In genomic region chr19:40803170-40803856, GRCh38 we compare ENCODE assay signal across 8 cellular contexts. TPM values are rescaled to one million over a fixed set of nuclear protein-coding genes. Genes with fewer than 3 reads are reported as not detected.
A peak's percentile ranks its signal among the peaks of the same experiment; 100 is the strongest.
DNase-seq lines count a peak whose midpoint lies in the region; ATAC-seq and TF ChIP-seq lines count a peak whose summit lies in the region.

No MANE protein-coding gene starts in this region.

- H3K27ac ChIP-seq in mesodermal cell (ENCODE audit: low read depth, low read length, severe bottlenecking) (peak overlapping the region; percentile 36), upper lobe of left lung (peak overlapping the region; percentile 93 to 99 (median 98))

- ATAC-seq in Right ventricle myocardium superior (ENCODE audit: poor library complexity) (no peak), left ventricle myocardium superior (no peak), upper lobe of left lung (ENCODE audit: low FRiP score in 2 of 2) (no peak)

- no peaks in the 10 kb centered on the region for H3K9me3 Mint-ChIP-seq in brain

- H3K4me3 Mint-ChIP-seq in brain = peak overlapping the region; percentile 81 to 97 (median 95)

- DNase-seq in Right ventricle myocardium superior = peak; percentile 41
- DNase-seq in left ventricle myocardium superior = no peak
- no peak for DNase-seq in upper lobe of left lung
- no peak for DNase-seq in NCI-H1417 treated with DMSO at 0.1 percent for 48 hours (lab: John Stamatoyannopoulos, UW)
- no peak for DNase-seq in SK-N-DZ (ENCODE audit: low spot score)
- DNase-seq in NCI-H774 (lab: John Stamatoyannopoulos, UW) = no peak

- peaks cover 8% of the 10 kb centered on the region for H3K27me3 Mint-ChIP-seq in brain

- H3K4me1 Mint-ChIP-seq in brain = peaks cover 90% of the 10 kb centered on the region

- TF ChIP-seq CTCF in brain (conservative IDR thresholded peaks at IDR 0.05) (no peak), upper lobe of left lung (IDR thresholded peaks at IDR 0.05) (no peak)

- peak overlapping the region; percentile 30 to 99 (median 80) for H3K27ac Mint-ChIP-seq in brain

- TF ChIP-seq EP300 in upper lobe of left lung (IDR thresholded peaks at IDR 0.05) = no peak

- no peaks in the 10 kb centered on the region for H3K27me3 ChIP-seq in upper lobe of left lung

- peaks cover 70% of the 10 kb centered on the region for H3K4me1 ChIP-seq in mesodermal cell (ENCODE audit: control insufficient read depth, insufficient read depth, low read length, poor library complexity, severe bottlenecking)
- H3K4me1 ChIP-seq in upper lobe of left lung = peaks cover 82 to 85% (median 84%) of the 10 kb centered on the region in 4 donors

- 74 to 96% methylated on average over 4 to 5 of the region's 9 CpGs for WGBS in mesodermal cell (ENCODE audit: insufficient coverage in 2 of 2), 2 experiments
- 25 to 38% methylated on average over 8 to 9 of the region's 9 CpGs for WGBS in upper lobe of left lung, 2 donors

- H3K9me3 ChIP-seq in mesodermal cell (ENCODE audit: control insufficient read depth, low read length) (no peaks in the 10 kb centered on the region), upper lobe of left lung (no peaks in the 10 kb centered on the region)

- peaks cover 23% of the 10 kb centered on the region for H3K36me3 Mint-ChIP-seq in brain

- H3K4me3 ChIP-seq in mesodermal cell (ENCODE audit: extremely low read depth, insufficient read depth, low read length, poor library complexity, severe bottlenecking) = no peak overlapping the region
- H3K4me3 ChIP-seq in upper lobe of left lung = peak overlapping the region in 3 of 4 donors; percentile 16 to 99 (median 97)

- intact Hi-C loops in Right ventricle myocardium superior (cut with DNase I) (loop anchor here (10.0 kb wide), 1 partner anchor 129 kb away; no protein-coding TSS in a partner anchor), left ventricle myocardium superior (cut with micrococcal nuclease) (no loop called here)

- H3K36me3 ChIP-seq in mesodermal cell (ENCODE audit: control insufficient read depth, insufficient read depth, low read length) (peaks cover 75% of the 10 kb centered on the region), upper lobe of left lung (peaks cover 12 to 64% (median 35%) of the 10 kb centered on the region in 4 donors)

- peak in 1 of 4 donors; percentile 49 for TF ChIP-seq POLR2A in upper lobe of left lung (IDR thresholded peaks at IDR 0.05)

RNA-seq across cellular contexts. Expression of gene EGLN2, which starts 4.3 kb away (rescaled TPM):
- total RNA-seq in Right ventricle myocardium superior (65.4 TPM), left ventricle myocardium superior (65.5 TPM), upper lobe of left lung (100 to 1,000 TPM; 170 to 353 (median 211) TPM)
- polyA plus RNA-seq in brain (ENCODE audit: insufficient read depth, low read depth, low replicate concordance) = 59.2 TPM
- polyA plus RNA-seq in mesodermal cell (2013, experiment 1 of 2) = 56.7 TPM
- 46.4 TPM for polyA plus RNA-seq in mesodermal cell (2013, experiment 2 of 2)
- polyA plus RNA-seq in SK-N-DZ (2014; cell fraction: cytosol; rRNA removed) = 60.7 and 81.0 TPM in 2 replicates
- 85.8 and 106 TPM in 2 replicates for polyA plus RNA-seq in SK-N-DZ (2014; cell fraction: nucleus; rRNA removed)

RNA-seq across cellular contexts. Expression of gene RAB4B, which starts 25.3 kb away (rescaled TPM):
- total RNA-seq in Right ventricle myocardium superior = 12.6 TPM
- 10.1 TPM for total RNA-seq in left ventricle myocardium superior
- 98.9 TPM for polyA plus RNA-seq in brain (ENCODE audit: insufficient read depth, low read depth, low replicate concordance)
- 35.6 TPM for polyA plus RNA-seq in mesodermal cell (2013, experiment 1 of 2)
- 30.4 TPM for polyA plus RNA-seq in mesodermal cell (2013, experiment 2 of 2)
- total RNA-seq in upper lobe of left lung = 10 to 100 TPM; 39.9 to 78.5 (median 58.6) TPM
- 12.7 and 14.5 TPM in 2 replicates for polyA plus RNA-seq in SK-N-DZ (2014; cell fraction: cytosol; rRNA removed)
- 11.5 and 12.8 TPM in 2 replicates for polyA plus RNA-seq in SK-N-DZ (2014; cell fraction: nucleus; rRNA removed)

RNA-seq across cellular contexts. Expression of gene MIA, which starts 28.0 kb away (rescaled TPM):
- total RNA-seq in Right ventricle myocardium superior (not detected), left ventricle myocardium superior (1.1 TPM), upper lobe of left lung (1 to 10 TPM in 3 of 6 donors, not detected in 3; 1.2 to 5.2 (median 2.1) TPM)
- not detected for polyA plus RNA-seq in brain (ENCODE audit: insufficient read depth, low read depth, low replicate concordance)
- 1.5 TPM for polyA plus RNA-seq in mesodermal cell (2013, experiment 1 of 2)
- 3.5 TPM for polyA plus RNA-seq in mesodermal cell (2013, experiment 2 of 2)
- polyA plus RNA-seq in SK-N-DZ (2014; cell fraction: cytosol; rRNA removed) = not detected in 2 replicates
- polyA plus RNA-seq in SK-N-DZ (2014; cell fraction: nucleus; rRNA removed) = 3.9 TPM in 1 of 2 replicates, not detected in the other

RNA-seq across cellular contexts. Expression of gene CYP2A6, which starts 46.9 kb away (rescaled TPM):
- total RNA-seq in Right ventricle myocardium superior (0.27 TPM), left ventricle myocardium superior (not detected), upper lobe of left lung (10 to 100 TPM in 1 of 6 donors, 1 to 10 TPM in 4, not detected in 1; 1.5 to 11.6 (median 2.9) TPM)
- polyA plus RNA-seq in brain (ENCODE audit: insufficient read depth, low read depth, low replicate concordance) = not detected
- polyA plus RNA-seq in mesodermal cell (2013, experiment 1 of 2) = not detected
- polyA plus RNA-seq in mesodermal cell (2013, experiment 2 of 2) = 0.51 TPM
- polyA plus RNA-seq in SK-N-DZ (2014; cell fraction: cytosol; rRNA removed) = not detected in 2 replicates
- not detected in 2 replicates for polyA plus RNA-seq in SK-N-DZ (2014; cell fraction: nucleus; rRNA removed)

RNA-seq across cellular contexts. Expression of gene SNRPA, which starts 52.3 kb away (rescaled TPM):
- 27.7 TPM for total RNA-seq in Right ventricle myocardium superior
- 41.6 TPM for total RNA-seq in left ventricle myocardium superior
- polyA plus RNA-seq in brain (ENCODE audit: insufficient read depth, low read depth, low replicate concordance) = 96.2 TPM
- polyA plus RNA-seq in mesodermal cell (2013, experiment 1 of 2) = 157 TPM
- 138 TPM for polyA plus RNA-seq in mesodermal cell (2013, experiment 2 of 2)
- 10 to 100 TPM; 32.4 to 90.1 (median 55.3) TPM for total RNA-seq in upper lobe of left lung
- polyA plus RNA-seq in SK-N-DZ (2014; cell fraction: cytosol; rRNA removed) = 163 TPM in 2 replicates
- polyA plus RNA-seq in SK-N-DZ (2014; cell fraction: nucleus; rRNA removed) = 165 and 289 TPM in 2 replicates
